In the genomic region with DNA sequence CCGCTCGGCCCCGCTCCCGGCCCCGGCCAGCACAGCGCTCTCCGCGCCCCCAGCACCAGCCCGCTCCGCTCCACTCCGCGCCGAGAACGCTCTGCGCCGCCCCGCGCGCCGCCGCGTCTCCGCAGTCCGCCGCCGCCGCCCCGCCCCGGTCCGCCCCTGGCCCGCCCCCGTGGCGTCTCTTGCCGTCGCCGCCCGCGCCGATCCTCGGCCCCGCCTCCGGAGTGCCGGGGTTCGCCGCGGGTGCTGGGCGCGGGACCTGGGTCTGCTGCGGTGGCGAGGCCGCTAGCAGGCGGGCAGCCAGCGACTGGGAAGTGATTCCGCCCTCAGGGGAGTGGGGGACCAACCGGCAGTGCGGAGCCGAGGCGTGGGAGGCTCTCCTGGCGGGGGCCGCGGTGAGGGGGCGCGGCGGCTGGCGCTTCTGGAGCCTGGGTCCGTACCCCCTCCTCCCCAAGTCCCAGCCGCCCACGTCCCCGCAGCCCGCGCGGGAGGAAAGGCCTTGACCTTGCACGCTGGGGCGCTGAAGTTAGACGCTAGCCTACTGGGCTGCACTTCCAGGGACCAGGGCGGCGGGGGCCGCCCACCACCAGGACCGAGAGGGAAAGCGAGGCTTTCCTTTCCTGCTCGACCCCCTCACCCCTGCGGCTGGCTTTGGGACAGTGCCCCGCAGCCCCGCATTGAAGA, we compare ENCODE assay signal across 1 cellular context.
TF ChIP-seq lines count a peak whose summit lies in the region.

A gene with protein sequence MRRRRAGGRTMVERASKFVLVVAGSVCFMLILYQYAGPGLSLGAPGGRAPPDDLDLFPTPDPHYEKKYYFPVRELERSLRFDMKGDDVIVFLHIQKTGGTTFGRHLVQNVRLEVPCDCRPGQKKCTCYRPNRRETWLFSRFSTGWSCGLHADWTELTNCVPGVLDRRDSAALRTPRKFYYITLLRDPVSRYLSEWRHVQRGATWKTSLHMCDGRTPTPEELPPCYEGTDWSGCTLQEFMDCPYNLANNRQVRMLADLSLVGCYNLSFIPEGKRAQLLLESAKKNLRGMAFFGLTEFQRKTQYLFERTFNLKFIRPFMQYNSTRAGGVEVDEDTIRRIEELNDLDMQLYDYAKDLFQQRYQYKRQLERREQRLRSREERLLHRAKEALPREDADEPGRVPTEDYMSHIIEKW (minus strand): TSS at position 93 of the 681 bp plus-strand sequence. CDS start 305 bp downstream, outside the sequence.

TF ChIP-seq in K562, 482 proteins besides CTCF, POLR2A, EP300 and RAD21 (continued from another document and continues in another):
- TF ChIP-seq, protein P1, sequence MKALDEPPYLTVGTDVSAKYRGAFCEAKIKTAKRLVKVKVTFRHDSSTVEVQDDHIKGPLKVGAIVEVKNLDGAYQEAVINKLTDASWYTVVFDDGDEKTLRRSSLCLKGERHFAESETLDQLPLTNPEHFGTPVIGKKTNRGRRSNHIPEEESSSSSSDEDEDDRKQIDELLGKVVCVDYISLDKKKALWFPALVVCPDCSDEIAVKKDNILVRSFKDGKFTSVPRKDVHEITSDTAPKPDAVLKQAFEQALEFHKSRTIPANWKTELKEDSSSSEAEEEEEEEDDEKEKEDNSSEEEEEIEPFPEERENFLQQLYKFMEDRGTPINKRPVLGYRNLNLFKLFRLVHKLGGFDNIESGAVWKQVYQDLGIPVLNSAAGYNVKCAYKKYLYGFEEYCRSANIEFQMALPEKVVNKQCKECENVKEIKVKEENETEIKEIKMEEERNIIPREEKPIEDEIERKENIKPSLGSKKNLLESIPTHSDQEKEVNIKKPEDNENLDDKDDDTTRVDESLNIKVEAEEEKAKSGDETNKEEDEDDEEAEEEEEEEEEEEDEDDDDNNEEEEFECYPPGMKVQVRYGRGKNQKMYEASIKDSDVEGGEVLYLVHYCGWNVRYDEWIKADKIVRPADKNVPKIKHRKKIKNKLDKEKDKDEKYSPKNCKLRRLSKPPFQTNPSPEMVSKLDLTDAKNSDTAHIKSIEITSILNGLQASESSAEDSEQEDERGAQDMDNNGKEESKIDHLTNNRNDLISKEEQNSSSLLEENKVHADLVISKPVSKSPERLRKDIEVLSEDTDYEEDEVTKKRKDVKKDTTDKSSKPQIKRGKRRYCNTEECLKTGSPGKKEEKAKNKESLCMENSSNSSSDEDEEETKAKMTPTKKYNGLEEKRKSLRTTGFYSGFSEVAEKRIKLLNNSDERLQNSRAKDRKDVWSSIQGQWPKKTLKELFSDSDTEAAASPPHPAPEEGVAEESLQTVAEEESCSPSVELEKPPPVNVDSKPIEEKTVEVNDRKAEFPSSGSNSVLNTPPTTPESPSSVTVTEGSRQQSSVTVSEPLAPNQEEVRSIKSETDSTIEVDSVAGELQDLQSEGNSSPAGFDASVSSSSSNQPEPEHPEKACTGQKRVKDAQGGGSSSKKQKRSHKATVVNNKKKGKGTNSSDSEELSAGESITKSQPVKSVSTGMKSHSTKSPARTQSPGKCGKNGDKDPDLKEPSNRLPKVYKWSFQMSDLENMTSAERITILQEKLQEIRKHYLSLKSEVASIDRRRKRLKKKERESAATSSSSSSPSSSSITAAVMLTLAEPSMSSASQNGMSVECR (CRISPR knock-in tag; IDR thresholded peaks at IDR 0.05) = no peak
- TF ChIP-seq CTBP1 (IDR thresholded peaks at IDR 0.05; ENCODE audit: borderline replicate concordance) = peak; percentile 75; the same call in 1 of the 2 replicates
- TF ChIP-seq POLR2G (IDR thresholded peaks at IDR 0.05; ENCODE audit: low read depth, low read length) = peak; percentile 63
- no peak for TF ChIP-seq ZNF212 (CRISPR knock-in tag; IDR thresholded peaks at IDR 0.05)
- TF ChIP-seq, protein P2, sequence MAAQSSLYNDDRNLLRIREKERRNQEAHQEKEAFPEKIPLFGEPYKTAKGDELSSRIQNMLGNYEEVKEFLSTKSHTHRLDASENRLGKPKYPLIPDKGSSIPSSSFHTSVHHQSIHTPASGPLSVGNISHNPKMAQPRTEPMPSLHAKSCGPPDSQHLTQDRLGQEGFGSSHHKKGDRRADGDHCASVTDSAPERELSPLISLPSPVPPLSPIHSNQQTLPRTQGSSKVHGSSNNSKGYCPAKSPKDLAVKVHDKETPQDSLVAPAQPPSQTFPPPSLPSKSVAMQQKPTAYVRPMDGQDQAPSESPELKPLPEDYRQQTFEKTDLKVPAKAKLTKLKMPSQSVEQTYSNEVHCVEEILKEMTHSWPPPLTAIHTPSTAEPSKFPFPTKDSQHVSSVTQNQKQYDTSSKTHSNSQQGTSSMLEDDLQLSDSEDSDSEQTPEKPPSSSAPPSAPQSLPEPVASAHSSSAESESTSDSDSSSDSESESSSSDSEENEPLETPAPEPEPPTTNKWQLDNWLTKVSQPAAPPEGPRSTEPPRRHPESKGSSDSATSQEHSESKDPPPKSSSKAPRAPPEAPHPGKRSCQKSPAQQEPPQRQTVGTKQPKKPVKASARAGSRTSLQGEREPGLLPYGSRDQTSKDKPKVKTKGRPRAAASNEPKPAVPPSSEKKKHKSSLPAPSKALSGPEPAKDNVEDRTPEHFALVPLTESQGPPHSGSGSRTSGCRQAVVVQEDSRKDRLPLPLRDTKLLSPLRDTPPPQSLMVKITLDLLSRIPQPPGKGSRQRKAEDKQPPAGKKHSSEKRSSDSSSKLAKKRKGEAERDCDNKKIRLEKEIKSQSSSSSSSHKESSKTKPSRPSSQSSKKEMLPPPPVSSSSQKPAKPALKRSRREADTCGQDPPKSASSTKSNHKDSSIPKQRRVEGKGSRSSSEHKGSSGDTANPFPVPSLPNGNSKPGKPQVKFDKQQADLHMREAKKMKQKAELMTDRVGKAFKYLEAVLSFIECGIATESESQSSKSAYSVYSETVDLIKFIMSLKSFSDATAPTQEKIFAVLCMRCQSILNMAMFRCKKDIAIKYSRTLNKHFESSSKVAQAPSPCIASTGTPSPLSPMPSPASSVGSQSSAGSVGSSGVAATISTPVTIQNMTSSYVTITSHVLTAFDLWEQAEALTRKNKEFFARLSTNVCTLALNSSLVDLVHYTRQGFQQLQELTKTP (IDR thresholded peaks at IDR 0.05; ENCODE audit: low read depth in 1 of 2, partially characterized antibody in 2 of 2) = no peak
- TF ChIP-seq ZFX (CRISPR knock-in tag; IDR thresholded peaks at IDR 0.05) = peak; percentile 52
- TF ChIP-seq, protein P3, sequence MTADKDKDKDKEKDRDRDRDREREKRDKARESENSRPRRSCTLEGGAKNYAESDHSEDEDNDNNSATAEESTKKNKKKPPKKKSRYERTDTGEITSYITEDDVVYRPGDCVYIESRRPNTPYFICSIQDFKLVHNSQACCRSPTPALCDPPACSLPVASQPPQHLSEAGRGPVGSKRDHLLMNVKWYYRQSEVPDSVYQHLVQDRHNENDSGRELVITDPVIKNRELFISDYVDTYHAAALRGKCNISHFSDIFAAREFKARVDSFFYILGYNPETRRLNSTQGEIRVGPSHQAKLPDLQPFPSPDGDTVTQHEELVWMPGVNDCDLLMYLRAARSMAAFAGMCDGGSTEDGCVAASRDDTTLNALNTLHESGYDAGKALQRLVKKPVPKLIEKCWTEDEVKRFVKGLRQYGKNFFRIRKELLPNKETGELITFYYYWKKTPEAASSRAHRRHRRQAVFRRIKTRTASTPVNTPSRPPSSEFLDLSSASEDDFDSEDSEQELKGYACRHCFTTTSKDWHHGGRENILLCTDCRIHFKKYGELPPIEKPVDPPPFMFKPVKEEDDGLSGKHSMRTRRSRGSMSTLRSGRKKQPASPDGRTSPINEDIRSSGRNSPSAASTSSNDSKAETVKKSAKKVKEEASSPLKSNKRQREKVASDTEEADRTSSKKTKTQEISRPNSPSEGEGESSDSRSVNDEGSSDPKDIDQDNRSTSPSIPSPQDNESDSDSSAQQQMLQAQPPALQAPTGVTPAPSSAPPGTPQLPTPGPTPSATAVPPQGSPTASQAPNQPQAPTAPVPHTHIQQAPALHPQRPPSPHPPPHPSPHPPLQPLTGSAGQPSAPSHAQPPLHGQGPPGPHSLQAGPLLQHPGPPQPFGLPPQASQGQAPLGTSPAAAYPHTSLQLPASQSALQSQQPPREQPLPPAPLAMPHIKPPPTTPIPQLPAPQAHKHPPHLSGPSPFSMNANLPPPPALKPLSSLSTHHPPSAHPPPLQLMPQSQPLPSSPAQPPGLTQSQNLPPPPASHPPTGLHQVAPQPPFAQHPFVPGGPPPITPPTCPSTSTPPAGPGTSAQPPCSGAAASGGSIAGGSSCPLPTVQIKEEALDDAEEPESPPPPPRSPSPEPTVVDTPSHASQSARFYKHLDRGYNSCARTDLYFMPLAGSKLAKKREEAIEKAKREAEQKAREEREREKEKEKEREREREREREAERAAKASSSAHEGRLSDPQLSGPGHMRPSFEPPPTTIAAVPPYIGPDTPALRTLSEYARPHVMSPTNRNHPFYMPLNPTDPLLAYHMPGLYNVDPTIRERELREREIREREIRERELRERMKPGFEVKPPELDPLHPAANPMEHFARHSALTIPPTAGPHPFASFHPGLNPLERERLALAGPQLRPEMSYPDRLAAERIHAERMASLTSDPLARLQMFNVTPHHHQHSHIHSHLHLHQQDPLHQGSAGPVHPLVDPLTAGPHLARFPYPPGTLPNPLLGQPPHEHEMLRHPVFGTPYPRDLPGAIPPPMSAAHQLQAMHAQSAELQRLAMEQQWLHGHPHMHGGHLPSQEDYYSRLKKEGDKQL (CRISPR knock-in tag; IDR thresholded peaks at IDR 0.05; ENCODE audit: borderline replicate concordance) = no peak
- no peak for TF ChIP-seq KLF1 (tag; IDR thresholded peaks at IDR 0.05)
- peak; percentile 36; the same call in 1 of the 2 replicates for TF ChIP-seq PHF8 (IDR thresholded peaks at IDR 0.05; ENCODE audit: borderline replicate concordance, low read length)
- TF ChIP-seq RB1 (IDR thresholded peaks at IDR 0.05; ENCODE audit: low read depth) = peak; percentile 62; the same call in 1 of the 2 replicates
- TF ChIP-seq, protein P4, sequence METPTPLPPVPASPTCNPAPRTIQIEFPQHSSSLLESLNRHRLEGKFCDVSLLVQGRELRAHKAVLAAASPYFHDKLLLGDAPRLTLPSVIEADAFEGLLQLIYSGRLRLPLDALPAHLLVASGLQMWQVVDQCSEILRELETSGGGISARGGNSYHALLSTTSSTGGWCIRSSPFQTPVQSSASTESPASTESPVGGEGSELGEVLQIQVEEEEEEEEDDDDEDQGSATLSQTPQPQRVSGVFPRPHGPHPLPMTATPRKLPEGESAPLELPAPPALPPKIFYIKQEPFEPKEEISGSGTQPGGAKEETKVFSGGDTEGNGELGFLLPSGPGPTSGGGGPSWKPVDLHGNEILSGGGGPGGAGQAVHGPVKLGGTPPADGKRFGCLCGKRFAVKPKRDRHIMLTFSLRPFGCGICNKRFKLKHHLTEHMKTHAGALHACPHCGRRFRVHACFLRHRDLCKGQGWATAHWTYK (CRISPR knock-in tag; IDR thresholded peaks at IDR 0.05) = peak; percentile 46; the same call in 1 of the 2 replicates
- TF ChIP-seq KLF6 (CRISPR knock-in tag; IDR thresholded peaks at IDR 0.05; ENCODE audit: borderline replicate concordance) = no peak
- peak; percentile 53 for TF ChIP-seq SMAD4 (CRISPR knock-in tag; conservative IDR thresholded peaks at IDR 0.05)
- no peak for TF ChIP-seq SUPT5H (IDR thresholded peaks at IDR 0.05)
- TF ChIP-seq, protein P5, sequence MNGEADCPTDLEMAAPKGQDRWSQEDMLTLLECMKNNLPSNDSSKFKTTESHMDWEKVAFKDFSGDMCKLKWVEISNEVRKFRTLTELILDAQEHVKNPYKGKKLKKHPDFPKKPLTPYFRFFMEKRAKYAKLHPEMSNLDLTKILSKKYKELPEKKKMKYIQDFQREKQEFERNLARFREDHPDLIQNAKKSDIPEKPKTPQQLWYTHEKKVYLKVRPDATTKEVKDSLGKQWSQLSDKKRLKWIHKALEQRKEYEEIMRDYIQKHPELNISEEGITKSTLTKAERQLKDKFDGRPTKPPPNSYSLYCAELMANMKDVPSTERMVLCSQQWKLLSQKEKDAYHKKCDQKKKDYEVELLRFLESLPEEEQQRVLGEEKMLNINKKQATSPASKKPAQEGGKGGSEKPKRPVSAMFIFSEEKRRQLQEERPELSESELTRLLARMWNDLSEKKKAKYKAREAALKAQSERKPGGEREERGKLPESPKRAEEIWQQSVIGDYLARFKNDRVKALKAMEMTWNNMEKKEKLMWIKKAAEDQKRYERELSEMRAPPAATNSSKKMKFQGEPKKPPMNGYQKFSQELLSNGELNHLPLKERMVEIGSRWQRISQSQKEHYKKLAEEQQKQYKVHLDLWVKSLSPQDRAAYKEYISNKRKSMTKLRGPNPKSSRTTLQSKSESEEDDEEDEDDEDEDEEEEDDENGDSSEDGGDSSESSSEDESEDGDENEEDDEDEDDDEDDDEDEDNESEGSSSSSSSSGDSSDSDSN (IDR thresholded peaks at IDR 0.05; ENCODE audit: borderline replicate concordance in 1 of 2, low read depth in 2 of 2, low read length in 2 of 2) = 0 out of 4 replicates have a peak, but pooled peaks of 1 of the 2 experiments have one; percentile 12
- no peak for TF ChIP-seq XRCC5 (IDR thresholded peaks at IDR 0.05; ENCODE audit: low read depth, low read length)
- no peak for TF ChIP-seq ATF7 (IDR thresholded peaks at IDR 0.05)
- peak; percentile 30 to 43; a peak in 2 of 4 replicates for TF ChIP-seq NRF1 (conservative IDR thresholded peaks at IDR 0.05 in 1 of 2, IDR thresholded peaks at IDR 0.05 in 1 of 2)
- TF ChIP-seq, protein P6, sequence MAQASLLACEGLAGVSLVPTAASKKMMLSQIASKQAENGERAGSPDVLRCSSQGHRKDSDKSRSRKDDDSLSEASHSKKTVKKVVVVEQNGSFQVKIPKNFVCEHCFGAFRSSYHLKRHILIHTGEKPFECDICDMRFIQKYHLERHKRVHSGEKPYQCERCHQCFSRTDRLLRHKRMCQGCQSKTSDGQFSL (CRISPR knock-in tag; IDR thresholded peaks at IDR 0.05) = no peak
- TF ChIP-seq, protein P6 (tag; IDR thresholded peaks at IDR 0.05) = no peak
- TF ChIP-seq GTF2E2 (tag; IDR thresholded peaks at IDR 0.05) = no peak
- no peak for TF ChIP-seq RBM15 (IDR thresholded peaks at IDR 0.05; ENCODE audit: insufficient read depth, low read length)
- TF ChIP-seq NONO (IDR thresholded peaks at IDR 0.05; ENCODE audit: low read depth in 2 of 2, low read length in 1 of 2) = no peak
- peak; percentile 25; the same call in 1 of the 2 replicates for TF ChIP-seq L3MBTL2 (IDR thresholded peaks at IDR 0.05)
- TF ChIP-seq SRF (CRISPR knock-in tag; IDR thresholded peaks at IDR 0.05) = no peak
- TF ChIP-seq, protein P7, sequence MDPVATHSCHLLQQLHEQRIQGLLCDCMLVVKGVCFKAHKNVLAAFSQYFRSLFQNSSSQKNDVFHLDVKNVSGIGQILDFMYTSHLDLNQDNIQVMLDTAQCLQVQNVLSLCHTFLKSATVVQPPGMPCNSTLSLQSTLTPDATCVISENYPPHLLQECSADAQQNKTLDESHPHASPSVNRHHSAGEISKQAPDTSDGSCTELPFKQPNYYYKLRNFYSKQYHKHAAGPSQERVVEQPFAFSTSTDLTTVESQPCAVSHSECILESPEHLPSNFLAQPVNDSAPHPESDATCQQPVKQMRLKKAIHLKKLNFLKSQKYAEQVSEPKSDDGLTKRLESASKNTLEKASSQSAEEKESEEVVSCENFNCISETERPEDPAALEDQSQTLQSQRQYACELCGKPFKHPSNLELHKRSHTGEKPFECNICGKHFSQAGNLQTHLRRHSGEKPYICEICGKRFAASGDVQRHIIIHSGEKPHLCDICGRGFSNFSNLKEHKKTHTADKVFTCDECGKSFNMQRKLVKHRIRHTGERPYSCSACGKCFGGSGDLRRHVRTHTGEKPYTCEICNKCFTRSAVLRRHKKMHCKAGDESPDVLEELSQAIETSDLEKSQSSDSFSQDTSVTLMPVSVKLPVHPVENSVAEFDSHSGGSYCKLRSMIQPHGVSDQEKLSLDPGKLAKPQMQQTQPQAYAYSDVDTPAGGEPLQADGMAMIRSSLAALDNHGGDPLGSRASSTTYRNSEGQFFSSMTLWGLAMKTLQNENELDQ (CRISPR knock-in tag; IDR thresholded peaks at IDR 0.05; ENCODE audit: borderline replicate concordance) = no peak
- TF ChIP-seq GATAD2B (IDR thresholded peaks at IDR 0.05; ENCODE audit: borderline replicate concordance) = 0 out of 2 replicates have a peak, but pooled peaks have one; percentile 34
- no peak for TF ChIP-seq ATF1 (CRISPR knock-in tag; IDR thresholded peaks at IDR 0.05)
- TF ChIP-seq ATF1 (tag; IDR thresholded peaks at IDR 0.05) = 0 out of 2 replicates have a peak, but pooled peaks have one; percentile 11
- TF ChIP-seq GATAD2A (IDR thresholded peaks at IDR 0.05) = no peak
